ENCODE assay signal across 1 cellular context in the genomic region with DNA sequence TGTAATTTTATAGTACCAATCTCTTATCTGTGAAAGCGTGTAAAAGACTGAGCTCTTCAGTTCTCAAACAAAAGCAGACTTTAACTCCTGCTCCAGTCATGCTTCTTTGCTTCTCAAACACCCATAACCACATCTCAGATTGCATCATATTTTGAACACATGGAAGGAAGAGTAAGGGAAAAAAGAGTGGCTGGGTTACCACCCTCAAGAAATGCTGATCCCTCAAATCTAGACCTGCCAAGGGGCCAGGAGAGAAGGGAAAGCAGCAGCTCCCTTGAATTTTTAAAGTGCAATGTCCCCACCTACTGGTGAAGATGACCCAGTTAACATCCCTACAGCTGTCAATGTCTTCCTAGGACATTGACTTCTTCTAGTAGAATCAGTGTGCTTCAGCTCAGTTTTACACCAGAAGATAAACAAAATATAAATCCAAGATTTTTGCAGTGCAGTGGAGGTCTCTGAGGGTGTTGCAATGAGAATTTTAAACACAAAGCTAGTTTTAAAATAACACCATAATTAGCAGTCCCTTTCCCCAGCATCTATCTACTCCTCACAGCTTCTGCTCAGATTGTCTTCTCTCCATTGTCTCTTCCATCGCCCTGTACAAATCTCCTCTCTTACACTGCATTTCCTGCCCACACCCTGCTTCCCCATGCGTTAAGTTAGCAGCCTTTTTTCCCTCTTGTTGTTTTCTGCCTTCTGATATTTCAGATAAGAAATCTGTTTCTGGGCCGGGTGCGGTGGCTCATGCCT.
TF ChIP-seq lines count a peak whose summit lies in the region.

No MANE protein-coding gene starts in this region.

TF ChIP-seq in H1, 55 proteins besides CTCF, POLR2A, EP300 and RAD21:
- TF ChIP-seq MAFK (IDR thresholded peaks at IDR 0.05; ENCODE audit: low read depth, low read length) (peak; percentile 74), TAF1 (IDR thresholded peaks at IDR 0.05; ENCODE audit: low read depth, low read length) (no peak)
